In genomic region chr16:87390641-87391323, GRCh38 we compare ENCODE assay signal across 9 cellular contexts. TPM values are rescaled to one million over a fixed set of nuclear protein-coding genes. Genes with fewer than 3 reads are reported as not detected.
DNase-seq lines count a peak whose midpoint lies in the region; ATAC-seq, FAIRE-seq and TF ChIP-seq lines count a peak whose summit lies in the region.
"Had no signal": no experiment of that assay in that cellular context is flagged by ENCODE, and none has a peak within 500 bp of the region (broad histone marks: within the 10 kb centered on the region; RNA-seq: fewer than 3 reads in every experiment).

No MANE protein-coding gene starts in this region.

- TF ChIP-seq RAD21 in HCT116 (IDR thresholded peaks at IDR 0.05; ENCODE audit: low read depth) = no peak

- H3K9me3 ChIP-seq in HCT116 (ENCODE audit: control insufficient read depth in 1 of 2, insufficient read depth in 1 of 2, low read depth in 1 of 2, low read length in 2 of 2) (no peaks in the 10 kb centered on the region), smooth muscle cell (replicated peaks; ENCODE audit: low read depth) (no peaks in the 10 kb centered on the region)

- no peak for TF ChIP-seq POLR2A in HCT116 (IDR thresholded peaks at IDR 0.05; ENCODE audit: borderline replicate concordance, extremely low read depth, insufficient read depth, insufficient read length)

- H3K27ac ChIP-seq in HCT116 (ENCODE audit: low read depth, low read length) = peak overlapping the region; percentile 87
- peak overlapping the region; percentile 92 for H3K27ac ChIP-seq in smooth muscle cell (ENCODE audit: low read depth)

- H3K27me3 Mint-ChIP-seq in activated CD8-positive, alpha-beta T cell treated with anti-CD3 and anti-CD28 coated beads for 36 hours = no peaks in the 10 kb centered on the region
- peaks cover 7 to 26% (median 10%) of the 10 kb centered on the region in 3 donors for H3K27me3 Mint-ChIP-seq in immature natural killer cell (ENCODE audit: low read depth in 3 of 3)

- H3K27ac Mint-ChIP-seq in activated CD8-positive, alpha-beta T cell treated with anti-CD3 and anti-CD28 coated beads for 36 hours = peak overlapping the region; percentile 97
- H3K27ac Mint-ChIP-seq in immature natural killer cell = peak overlapping the region; percentile 89 to 96 (median 95)

- RAD21 ChIA-PET in HCT116 (lab: Charles Lee; ENCODE audit: low non-redundant PET in 1 of 2, low total read pairs in 2 of 2, uncharacterized antibody in 2 of 2, unreplicated experiment in 2 of 2) = no interaction called here

- H3K4me2 ChIP-seq in HCT116 (ENCODE audit: low read length) = peak overlapping the region; percentile 87
- peak overlapping the region; percentile 94 for H3K4me2 ChIP-seq in smooth muscle cell

- H3K9me3 Mint-ChIP-seq in activated CD8-positive, alpha-beta T cell treated with anti-CD3 and anti-CD28 coated beads for 36 hours = no peaks in the 10 kb centered on the region
- H3K9me3 Mint-ChIP-seq in immature natural killer cell = no peaks in the 10 kb centered on the region

- H4K20me1 ChIP-seq in HCT116 (ENCODE audit: insufficient read depth) (0 out of 2 replicates have a peak, but pooled peaks cover 4% of the 10 kb centered on the region), smooth muscle cell (ENCODE audit: low read depth) (peaks cover 31% of the 10 kb centered on the region)

- peaks cover 24% of the 10 kb centered on the region for H3K79me2 ChIP-seq in HCT116 (ENCODE audit: insufficient read depth, low read length)
- H3K79me2 ChIP-seq in smooth muscle cell (ENCODE audit: low read depth) = peaks cover 31% of the 10 kb centered on the region

- H3K4me3 Mint-ChIP-seq in activated CD8-positive, alpha-beta T cell treated with anti-CD3 and anti-CD28 coated beads for 36 hours = peak overlapping the region; percentile 79
- peak overlapping the region; percentile 79 to 88 (median 86) for H3K4me3 Mint-ChIP-seq in immature natural killer cell

- H3K36me3 ChIP-seq in HCT116 (ENCODE audit: control insufficient read depth in 1 of 2, insufficient read depth in 2 of 2, low read length in 2 of 2) (no peaks in the 10 kb centered on the region), smooth muscle cell (ENCODE audit: low read depth) (no peaks in the 10 kb centered on the region)

- CTCF ChIA-PET in HCT116 (lab: Charles Lee) = interaction anchor here (0.7 kb wide), 1 partner anchor 10 kb away, joined by 3 read pairs; no protein-coding TSS in a partner anchor
- CTCF ChIA-PET in activated CD8-positive, alpha-beta T cell treated with anti-CD3 and anti-CD28 coated beads for 36 hours (lab: Charles Lee) = no interaction called here

- no peak for TF ChIP-seq CTCF in HCT116 (IDR thresholded peaks at IDR 0.05 in 2 of 3, conservative IDR thresholded peaks at IDR 0.05 in 1 of 3; ENCODE audit: borderline replicate concordance in 1 of 3, insufficient read depth in 1 of 3, low read depth in 2 of 3, low read length in 2 of 3)
- no peak for TF ChIP-seq CTCF in activated CD8-positive, alpha-beta T cell treated with anti-CD3 and anti-CD28 coated beads for 36 hours (IDR thresholded peaks at IDR 0.05)
- TF ChIP-seq CTCF in smooth muscle cell (IDR thresholded peaks at IDR 0.05; ENCODE audit: borderline replicate concordance, insufficient read depth, poor library complexity, severe bottlenecking) = no peak

- peaks cover 35% of the 10 kb centered on the region for H3F3A ChIP-seq in smooth muscle cell (ENCODE audit: low read depth)

- intact Hi-C loops in HCT116 (cut with micrococcal nuclease) = no loop called here
- intact Hi-C loops in activated CD8-positive, alpha-beta T cell treated with anti-CD3 and anti-CD28 coated beads for 36 hours (cut with micrococcal nuclease) = loop anchor here (5.0 kb wide), 1 partner anchor 73 kb away; the partner anchor contains the start of gene C16orf95

- WGBS in smooth muscle cell (ENCODE audit: low lambda C conversion rate) = 98% methylated on average over 24 of the region's 24 CpGs

- H3K27me3 ChIP-seq in HCT116 (ENCODE audit: insufficient read depth, low read length) = no peaks in the 10 kb centered on the region
- H3K27me3 ChIP-seq in smooth muscle cell (ENCODE audit: low read depth) = no peaks in the 10 kb centered on the region

- H3K4me3 ChIP-seq in HCT116 (replicated peaks in 1 of 2; ENCODE audit: low read depth in 1 of 2, low read length in 2 of 2) (peak overlapping the region; percentile 64 to 72), smooth muscle cell (peak overlapping the region; percentile 76)

- H3K36me3 Mint-ChIP-seq in activated CD8-positive, alpha-beta T cell treated with anti-CD3 and anti-CD28 coated beads for 36 hours (ENCODE audit: low read depth) = peaks cover 18% of the 10 kb centered on the region
- H3K36me3 Mint-ChIP-seq in immature natural killer cell = no peaks in the 10 kb centered on the region

- no peak for ATAC-seq in HCT116
- no peak for ATAC-seq in activated CD8-positive, alpha-beta T cell treated with anti-CD3 and anti-CD28 coated beads for 36 hours
- ATAC-seq in GM18519 (IDR thresholded peaks at IDR 0.05; ENCODE audit: low FRiP score, unreplicated experiment) = no peak

- POLR2A ChIA-PET in HCT116 (lab: Charles Lee) = interaction anchor here (3.4 kb wide), 1 partner anchor 11 kb away, joined by 15 read pairs; no protein-coding TSS in a partner anchor
- POLR2A ChIA-PET in activated CD8-positive, alpha-beta T cell treated with anti-CD3 and anti-CD28 coated beads for 36 hours (lab: Charles Lee) = interaction anchor here (0.6 kb wide), 1 partner anchor 508 kb away, joined by 3 read pairs; no protein-coding TSS in a partner anchor

- H3K9ac ChIP-seq in HCT116 (ENCODE audit: low read length) = peak overlapping the region; percentile 79; the same call in 1 of the 2 replicates
- H3K9ac ChIP-seq in smooth muscle cell (ENCODE audit: low read depth) = peak overlapping the region; percentile 94

- no peak overlapping the region for H2AFZ ChIP-seq in HCT116 (ENCODE audit: low read depth, low read length, poor library complexity, severe bottlenecking)
- no peak overlapping the region for H2AFZ ChIP-seq in smooth muscle cell (ENCODE audit: low read depth)

- DNase-seq in HCT116 (ENCODE audit: low read depth, low spot score) (no peak), immature natural killer cell (no peak), smooth muscle cell (lab: John Stamatoyannopoulos, UW; ENCODE audit: unreplicated experiment) (no peak), NK-92 (lab: John Stamatoyannopoulos, UW; ENCODE audit: unreplicated experiment) (no peak), urothelium cell line (ENCODE audit: low spot score) (no peak), NCI-H146 (lab: John Stamatoyannopoulos, UW) (no peak)
- DNase-seq in activated CD8-positive, alpha-beta T cell treated with anti-CD3 and anti-CD28 coated beads for 36 hours = no peak
- DNase-seq: NCI-H1092 had no signal

- H3K9me2 ChIP-seq in HCT116 (ENCODE audit: insufficient read depth) = no peaks in the 10 kb centered on the region

- H3K4me1 ChIP-seq in HCT116 (ENCODE audit: control insufficient read depth in 1 of 2, insufficient read depth in 2 of 2, low read length in 2 of 2) (peaks cover 47 to 60% of the 10 kb centered on the region in 2 experiments), smooth muscle cell (ENCODE audit: low read depth) (peaks cover 12% of the 10 kb centered on the region)

- no peak for FAIRE-seq in urothelium cell line (lab: Jason Lieb, UNC)

- H3K4me1 Mint-ChIP-seq in activated CD8-positive, alpha-beta T cell treated with anti-CD3 and anti-CD28 coated beads for 36 hours (ENCODE audit: low read depth) = peaks cover 57% of the 10 kb centered on the region
- peaks cover 61 to 65% of the 10 kb centered on the region in 2 donors for H3K4me1 Mint-ChIP-seq in immature natural killer cell

- no TSS peak for BruUV-seq in HCT116 (replicated peaks; lab: Mats Ljungman, UMichigan)

TF ChIP-seq in HCT116, 20 proteins besides CTCF, POLR2A, EP300 and RAD21:
- TF ChIP-seq EZH2phosphoT487 (IDR thresholded peaks at IDR 0.05; ENCODE audit: borderline replicate concordance) = no peak
- TF ChIP-seq, protein P1, sequence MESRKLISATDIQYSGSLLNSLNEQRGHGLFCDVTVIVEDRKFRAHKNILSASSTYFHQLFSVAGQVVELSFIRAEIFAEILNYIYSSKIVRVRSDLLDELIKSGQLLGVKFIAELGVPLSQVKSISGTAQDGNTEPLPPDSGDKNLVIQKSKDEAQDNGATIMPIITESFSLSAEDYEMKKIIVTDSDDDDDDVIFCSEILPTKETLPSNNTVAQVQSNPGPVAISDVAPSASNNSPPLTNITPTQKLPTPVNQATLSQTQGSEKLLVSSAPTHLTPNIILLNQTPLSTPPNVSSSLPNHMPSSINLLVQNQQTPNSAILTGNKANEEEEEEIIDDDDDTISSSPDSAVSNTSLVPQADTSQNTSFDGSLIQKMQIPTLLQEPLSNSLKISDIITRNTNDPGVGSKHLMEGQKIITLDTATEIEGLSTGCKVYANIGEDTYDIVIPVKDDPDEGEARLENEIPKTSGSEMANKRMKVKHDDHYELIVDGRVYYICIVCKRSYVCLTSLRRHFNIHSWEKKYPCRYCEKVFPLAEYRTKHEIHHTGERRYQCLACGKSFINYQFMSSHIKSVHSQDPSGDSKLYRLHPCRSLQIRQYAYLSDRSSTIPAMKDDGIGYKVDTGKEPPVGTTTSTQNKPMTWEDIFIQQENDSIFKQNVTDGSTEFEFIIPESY (IDR thresholded peaks at IDR 0.05; ENCODE audit: extremely low read depth, insufficient replicate concordance, low read length) = no peak
- no peak for TF ChIP-seq ELF1 (IDR thresholded peaks at IDR 0.05; ENCODE audit: borderline replicate concordance, low read depth)
- TF ChIP-seq EGR1 (IDR thresholded peaks at IDR 0.05; ENCODE audit: low read depth) = no peak
- TF ChIP-seq ZFX (IDR thresholded peaks at IDR 0.05) = no peak
TF ChIP-seq in HCT116: peak in this region for 0.

RNA-seq across cellular contexts. Expression of gene MAP1LC3B, which starts 1.4 kb away (rescaled TPM):
- 93.8 TPM for total RNA-seq in HCT116 (2021; ENCODE audit: unreplicated experiment)
- 104 and 108 TPM in 2 replicates for polyA plus RNA-seq in HCT116 (2012)
- total RNA-seq in activated CD8-positive, alpha-beta T cell treated with anti-CD3 and anti-CD28 coated beads for 36 hours = 10 to 100 TPM; 55.3 to 58.1 TPM
- polyA plus RNA-seq in immature natural killer cell = 100 to 1,000 TPM; 175 to 297 (median 190) TPM
- 67.5 and 77.5 TPM in 2 replicates for total RNA-seq in smooth muscle cell
- 107 and 118 TPM in 2 replicates for polyA plus RNA-seq in smooth muscle cell

RNA-seq across cellular contexts. Expression of gene FBXO31, which starts 7.2 kb away (rescaled TPM):
- 52.1 TPM for total RNA-seq in HCT116 (2021; ENCODE audit: unreplicated experiment)
- polyA plus RNA-seq in HCT116 (2012) = 27.9 and 33.9 TPM in 2 replicates
- 10 to 100 TPM; 32.0 to 32.7 TPM for total RNA-seq in activated CD8-positive, alpha-beta T cell treated with anti-CD3 and anti-CD28 coated beads for 36 hours
- 10 to 100 TPM; 13.0 to 24.8 (median 14.9) TPM for polyA plus RNA-seq in immature natural killer cell
- 9.3 and 25.6 TPM in 2 replicates for total RNA-seq in smooth muscle cell
- 13.9 and 23.0 TPM in 2 replicates for polyA plus RNA-seq in smooth muscle cell
